15 cellular contexts compared by ENCODE assay signal in the genomic region with DNA sequence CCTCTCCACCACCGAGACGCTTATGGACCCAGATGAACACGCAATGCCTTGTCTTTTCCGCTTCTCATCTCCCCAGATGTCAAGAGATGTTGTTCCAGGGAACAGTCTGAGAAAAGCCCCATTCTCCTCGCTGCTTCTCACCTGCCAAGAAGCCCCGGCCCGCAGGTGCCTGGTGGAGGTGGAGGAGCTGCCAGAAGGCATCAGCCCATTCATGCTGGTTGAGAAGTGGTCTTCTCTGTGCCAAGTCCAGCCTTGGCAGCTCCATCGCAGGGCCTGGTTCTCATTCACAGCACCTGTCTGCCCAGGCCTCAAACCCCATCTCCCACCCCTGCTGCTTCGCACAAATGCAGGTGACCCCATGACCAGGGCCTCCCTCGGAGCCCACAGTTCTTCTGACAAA.
"Had no signal": no experiment of that assay in that cellular context is flagged by ENCODE, and none has a peak within 500 bp of the region (broad histone marks: within the 10 kb centered on the region; RNA-seq: fewer than 3 reads in every experiment).

No MANE protein-coding gene starts in this region.

- H3K36me3 Mint-ChIP-seq: naive B cell had no signal

- H3K4me1 ChIP-seq: heart left ventricle, psoas muscle had no signal

- H3K27ac ChIP-seq: coronary artery, heart left ventricle, neutrophil, psoas muscle had no signal

- H3K36me3 ChIP-seq: heart left ventricle, neutrophil had no signal

- ATAC-seq: esophagus mucosa, heart left ventricle, psoas muscle, sciatic nerve had no signal

- H3K9me3 ChIP-seq: heart left ventricle, neutrophil, psoas muscle had no signal

- H3K9me3 Mint-ChIP-seq: nephron had no signal

- H3K27ac Mint-ChIP-seq: naive B cell, nephron had no signal

- H3K4me3 ChIP-seq: coronary artery, heart left ventricle, psoas muscle had no signal

- DNase-seq: effector CD4-positive, alpha-beta T cell; heart left ventricle; hippocampal formation; kidney glomerular epithelial cell; mesendoderm; naive B cell; psoas muscle; retina; stimulated activated naive CD4-positive, alpha-beta T cell treated with Interleukin-2 at 50 U/mL for 16 hours; trophoblast cell had no signal

- H3K4me3 Mint-ChIP-seq: naive B cell, nephron had no signal
